In genomic region chr17:4572131-4572530, GRCh38 we compare ENCODE assay signal across 2 cellular contexts.
TF ChIP-seq lines count a peak whose summit lies in the region.

No MANE protein-coding gene starts in this region.

TF ChIP-seq in A549, 52 proteins besides CTCF, POLR2A, EP300 and RAD21:
- TF ChIP-seq CHD2 (IDR thresholded peaks at IDR 0.05; ENCODE audit: low read length, partially characterized antibody) (no peak), CHD4 (IDR thresholded peaks at IDR 0.05; ENCODE audit: borderline replicate concordance) (no peak), SMC3 (IDR thresholded peaks at IDR 0.05) (no peak), PHF8 (IDR thresholded peaks at IDR 0.05; ENCODE audit: borderline replicate concordance, low read depth) (no peak), TFCP2L1 (CRISPR knock-in tag; IDR thresholded peaks at IDR 0.05) (no peak), MYC (IDR thresholded peaks at IDR 0.05; ENCODE audit: borderline replicate concordance, low read length) (no peak), RNF2 (IDR thresholded peaks at IDR 0.05; ENCODE audit: borderline replicate concordance, low read depth) (no peak), ZFP36 (IDR thresholded peaks at IDR 0.05; ENCODE audit: borderline replicate concordance, partially characterized antibody) (no peak), MAZ (IDR thresholded peaks at IDR 0.05; ENCODE audit: borderline replicate concordance, low read depth, low read length) (no peak), HOXA7 (CRISPR knock-in tag; IDR thresholded peaks at IDR 0.05) (no peak), HOXB5 (CRISPR knock-in tag; IDR thresholded peaks at IDR 0.05) (no peak), ZC3H11A (IDR thresholded peaks at IDR 0.05) (no peak), GATA3 (IDR thresholded peaks at IDR 0.05; ENCODE audit: borderline replicate concordance) (no peak), HDAC2 (IDR thresholded peaks at IDR 0.05) (no peak), USF2 (IDR thresholded peaks at IDR 0.05) (no peak), FOXS1 (CRISPR knock-in tag; IDR thresholded peaks at IDR 0.05) (no peak)
- TF ChIP-seq, protein P1, sequence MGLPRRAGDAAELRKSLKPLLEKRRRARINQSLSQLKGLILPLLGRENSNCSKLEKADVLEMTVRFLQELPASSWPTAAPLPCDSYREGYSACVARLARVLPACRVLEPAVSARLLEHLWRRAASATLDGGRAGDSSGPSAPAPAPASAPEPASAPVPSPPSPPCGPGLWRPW (IDR thresholded peaks at IDR 0.05): no peak
- TF ChIP-seq, protein P2, sequence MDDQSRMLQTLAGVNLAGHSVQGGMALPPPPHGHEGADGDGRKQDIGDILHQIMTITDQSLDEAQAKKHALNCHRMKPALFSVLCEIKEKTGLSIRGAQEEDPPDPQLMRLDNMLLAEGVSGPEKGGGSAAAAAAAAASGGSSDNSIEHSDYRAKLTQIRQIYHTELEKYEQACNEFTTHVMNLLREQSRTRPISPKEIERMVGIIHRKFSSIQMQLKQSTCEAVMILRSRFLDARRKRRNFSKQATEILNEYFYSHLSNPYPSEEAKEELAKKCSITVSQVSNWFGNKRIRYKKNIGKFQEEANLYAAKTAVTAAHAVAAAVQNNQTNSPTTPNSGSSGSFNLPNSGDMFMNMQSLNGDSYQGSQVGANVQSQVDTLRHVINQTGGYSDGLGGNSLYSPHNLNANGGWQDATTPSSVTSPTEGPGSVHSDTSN (IDR thresholded peaks at IDR 0.05): no peak
- TF ChIP-seq, protein P3, sequence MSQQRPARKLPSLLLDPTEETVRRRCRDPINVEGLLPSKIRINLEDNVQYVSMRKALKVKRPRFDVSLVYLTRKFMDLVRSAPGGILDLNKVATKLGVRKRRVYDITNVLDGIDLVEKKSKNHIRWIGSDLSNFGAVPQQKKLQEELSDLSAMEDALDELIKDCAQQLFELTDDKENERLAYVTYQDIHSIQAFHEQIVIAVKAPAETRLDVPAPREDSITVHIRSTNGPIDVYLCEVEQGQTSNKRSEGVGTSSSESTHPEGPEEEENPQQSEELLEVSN (IDR thresholded peaks at IDR 0.05; ENCODE audit: borderline replicate concordance, low read depth): no peak

TF ChIP-seq in K562, 482 proteins besides CTCF, POLR2A, EP300 and RAD21:
- TF ChIP-seq GTF2F1 (IDR thresholded peaks at IDR 0.05; ENCODE audit: low read depth, low read length): no peak
- TF ChIP-seq DLX4 (CRISPR knock-in tag; IDR thresholded peaks at IDR 0.05): no peak
- no peak for TF ChIP-seq ZNF408 (CRISPR knock-in tag; IDR thresholded peaks at IDR 0.05; ENCODE audit: low read depth)
- TF ChIP-seq NFYB (IDR thresholded peaks at IDR 0.05; ENCODE audit: extremely low read depth, insufficient read length): no peak
- no peak for TF ChIP-seq ZNF584 (CRISPR knock-in tag; IDR thresholded peaks at IDR 0.05; ENCODE audit: low read depth)
TF ChIP-seq in K562: peak in this region for 0.
